ENCODE assay signal across 13 cellular contexts in genomic region chr5:148848378-148849031, GRCh38. TPM values are rescaled to one million over a fixed set of nuclear protein-coding genes. Genes with fewer than 3 reads are reported as not detected.
DNase-seq lines count a peak whose midpoint lies in the region; ATAC-seq, FAIRE-seq and TF ChIP-seq lines count a peak whose summit lies in the region.
"Had no signal": no experiment of that assay in that cellular context is flagged by ENCODE, and none has a peak within 500 bp of the region (broad histone marks: within the 10 kb centered on the region; RNA-seq: fewer than 3 reads in every experiment).

No MANE protein-coding gene starts in this region.

- H3K9me1 ChIP-seq in K562 (ENCODE audit: control insufficient read depth, insufficient read depth, low read length) = no peaks in the 10 kb centered on the region

- H3K36me3 ChIP-seq in OCI-LY7 (ENCODE audit: insufficient read depth, low read length) (no peaks in the 10 kb centered on the region), K562 (ENCODE audit: control insufficient read depth, insufficient read depth, low read length) (no peaks in the 10 kb centered on the region)
- H3K36me3 ChIP-seq: uterus had no signal

- POLR2A ChIA-PET in OCI-LY7 (lab: Charles Lee) = interaction anchor here (0.6 to 2.6 kb wide), 4 partner anchors 9 to 36 kb away, joined by 3 to 13 read pairs (median 4); no protein-coding TSS in a partner anchor
- POLR2A ChIA-PET in K562 (lab: Yijun Ruan, JAX) = interaction anchor here (0.6 kb wide), 1 partner anchor 25 kb away, joined by 3 read pairs; no protein-coding TSS in a partner anchor

- H3K4me3 ChIP-seq in OCI-LY7 (ENCODE audit: low read depth, low read length, poor library complexity, severe bottlenecking) (no peak overlapping the region), K562 (no peak overlapping the region)
- H3K4me3 ChIP-seq: uterus had no signal

- H4K20me1 ChIP-seq in OCI-LY7 (ENCODE audit: insufficient read depth, low read length) (no peaks in the 10 kb centered on the region), K562 (replicated peaks; ENCODE audit: control insufficient read depth, insufficient read depth, low read length) (no peaks in the 10 kb centered on the region)

- intact Hi-C loops in OCI-LY7 (cut with micrococcal nuclease; ENCODE audit: unreplicated experiment) = no loop called here
- intact Hi-C loops in K562 (cut with micrococcal nuclease) = no loop called here

- no peak for DNase-seq in activated T-cell treated with anti-CD3 and anti-CD28 coated beads, Interleukin-2, amount 50 U/mL, for 4 hours
- no peak for DNase-seq in activated T-cell treated with anti-CD3 and anti-CD28 coated beads, Interleukin-2, amount 50 U/mL, for 1 hour
- DNase-seq in OCI-LY7 (ENCODE audit: low spot score) (peak; percentile 21), K562 (ENCODE audit: extremely low read depth in 1 of 4, low spot score in 3 of 4) (no peak), NCI-H1105 (lab: John Stamatoyannopoulos, UW) (no peak), pons (ENCODE audit: low spot score) (no peak)
- DNase-seq: activated CD8-positive, alpha-beta memory T cell treated with anti-CD3 and anti-CD28 coated beads, Interleukin-2, amount 50 U/mL, for 4 hours; DMS 273 treated with DMSO at 0.1 percent for 48 hours; NCI-H1048; NCI-H2171 treated with DMSO at 0.1 percent for 48 hours; uterus had no signal

- no peak for TF ChIP-seq RAD21 in K562 (CRISPR knock-in tag; conservative IDR thresholded peaks at IDR 0.05 in 1 of 2, IDR thresholded peaks at IDR 0.05 in 1 of 2)

- H3K79me2 ChIP-seq in OCI-LY7 (ENCODE audit: insufficient read depth, low read depth, low read length) (no peaks in the 10 kb centered on the region), K562 (ENCODE audit: control insufficient read depth, insufficient read depth, low read length) (no peaks in the 10 kb centered on the region)

- TF ChIP-seq POLR2A in K562 (conservative IDR thresholded peaks at IDR 0.05) = no peak

- H2AFZ ChIP-seq in OCI-LY7 (ENCODE audit: low read length) (peak overlapping the region; percentile 57), K562 (ENCODE audit: low read depth, low read length) (no peak overlapping the region)

- H3K4me3 Mint-ChIP-seq in activated T-cell treated with anti-CD3 and anti-CD28 coated beads, Interleukin-2, amount 50 U/mL, for 4 hours = peak overlapping the region; percentile 27
- no peak overlapping the region for H3K4me3 Mint-ChIP-seq in stimulated activated memory B cell treated with anti-CD40 and anti-IgM and Interleukin-4, amounts not matched to agents 10 μg/mL and 1 μg/mL and 100 μg/mL, for 72 hours

- peak overlapping the region; percentile 15 for H3K27ac Mint-ChIP-seq in stimulated activated memory B cell treated with anti-CD40 and anti-IgM and Interleukin-4, amounts not matched to agents 10 μg/mL and 1 μg/mL and 100 μg/mL, for 72 hours

- H3K27me3 Mint-ChIP-seq in activated T-cell treated with anti-CD3 and anti-CD28 coated beads, Interleukin-2, amount 50 U/mL, for 4 hours (ENCODE audit: low read depth) = no peaks in the 10 kb centered on the region
- H3K27me3 Mint-ChIP-seq in stimulated activated memory B cell treated with anti-CD40 and anti-IgM and Interleukin-4, amounts not matched to agents 10 μg/mL and 1 μg/mL and 100 μg/mL, for 72 hours = no peaks in the 10 kb centered on the region

- TF ChIP-seq EP300 in K562 (IDR thresholded peaks at IDR 0.05; ENCODE audit: low read length) = no peak

- CTCF ChIA-PET in OCI-LY7 (lab: Charles Lee; ENCODE audit: unreplicated experiment) = interaction anchor here (0.7 kb wide), 1 partner anchor 1179 kb away, joined by 3 read pairs; no protein-coding TSS in a partner anchor
- CTCF ChIA-PET in K562 (lab: Yijun Ruan, JAX; ENCODE audit: low intra/inter-chr PET ratio) = no interaction called here

- TF ChIP-seq CTCF in OCI-LY7 (conservative IDR thresholded peaks at IDR 0.05; ENCODE audit: low read length) (no peak), K562 (IDR thresholded peaks at IDR 0.05 in 2 of 3, conservative IDR thresholded peaks at IDR 0.05 in 1 of 3; ENCODE audit: insufficient read depth in 2 of 3, low read depth in 1 of 3, low read length in 3 of 3) (no peak)

- peaks cover 1% of the 10 kb centered on the region for H3K36me3 Mint-ChIP-seq in activated T-cell treated with anti-CD3 and anti-CD28 coated beads, Interleukin-2, amount 50 U/mL, for 4 hours (ENCODE audit: insufficient read depth)
- peaks cover 6% of the 10 kb centered on the region for H3K36me3 Mint-ChIP-seq in stimulated activated memory B cell treated with anti-CD40 and anti-IgM and Interleukin-4, amounts not matched to agents 10 μg/mL and 1 μg/mL and 100 μg/mL, for 72 hours

- H3K4me1 Mint-ChIP-seq in activated T-cell treated with anti-CD3 and anti-CD28 coated beads, Interleukin-2, amount 50 U/mL, for 4 hours (ENCODE audit: low read depth) = peaks cover 73% of the 10 kb centered on the region
- H3K4me1 Mint-ChIP-seq in stimulated activated memory B cell treated with anti-CD40 and anti-IgM and Interleukin-4, amounts not matched to agents 10 μg/mL and 1 μg/mL and 100 μg/mL, for 72 hours = peaks cover 37% of the 10 kb centered on the region

- no peak for FAIRE-seq in K562 (lab: Jason Lieb, UNC)

- H3K27me3 ChIP-seq in K562 (ENCODE audit: control insufficient read depth in 2 of 2, insufficient read depth in 2 of 2, low read length in 2 of 2) = peaks cover 0 to 8% of the 10 kb centered on the region in 2 experiments; a peak in 3 of 5 replicates
- H3K27me3 ChIP-seq: uterus had no signal

- H3K9ac ChIP-seq in K562 (ENCODE audit: insufficient read depth in 1 of 2, low read depth in 2 of 2, low read length in 2 of 2) = no peak overlapping the region

- H3K4me1 ChIP-seq in OCI-LY7 (ENCODE audit: insufficient read depth, low read length, poor library complexity, severe bottlenecking) (peaks cover 28% of the 10 kb centered on the region), K562 (replicated peaks in 1 of 2; ENCODE audit: control insufficient read depth in 2 of 2, insufficient read depth in 2 of 2, low read length in 2 of 2) (no peaks in the 10 kb centered on the region)
- H3K4me1 ChIP-seq: uterus had no signal

- ATAC-seq in activated T-cell treated with anti-CD3 and anti-CD28 coated beads, Interleukin-2, amount 50 U/mL, for 4 hours = peak; percentile 32 to 46
- ATAC-seq in K562 (no peak), GM21529 (IDR thresholded peaks at IDR 0.05; ENCODE audit: unreplicated experiment) (no peak)
- no peak for ATAC-seq in stimulated activated memory B cell treated with anti-CD40 and anti-IgM and Interleukin-4, amounts not matched to agents 10 μg/mL and 1 μg/mL and 100 μg/mL, for 72 hours

- H3K9me3 ChIP-seq in OCI-LY7 (ENCODE audit: low read length) = no peaks in the 10 kb centered on the region
- no peaks in the 10 kb centered on the region; the same call in 1 of the 2 replicates for H3K9me3 ChIP-seq in K562 (replicated peaks; ENCODE audit: control insufficient read depth, insufficient read depth, low read depth, low read length)
- H3K9me3 ChIP-seq: uterus had no signal

- 0% methylated on average over 3 of the region's 3 CpGs for WGBS in K562 (ENCODE audit: insufficient coverage, low coverage, missing lambda C conversion rate)

- H3K4me2 ChIP-seq in OCI-LY7 (ENCODE audit: low read length) = 0 out of 2 replicates have a peak overlapping the region, but pooled peaks have one; percentile 7
- no peak overlapping the region for H3K4me2 ChIP-seq in K562 (ENCODE audit: insufficient read depth, low read length)

- no TSS peak for BruUV-seq in OCI-LY7 (replicated peaks; lab: Mats Ljungman, UMichigan)
- no TSS peak for BruUV-seq in K562 (replicated peaks; lab: Mats Ljungman, UMichigan)

- H3K9me3 Mint-ChIP-seq in activated T-cell treated with anti-CD3 and anti-CD28 coated beads, Interleukin-2, amount 50 U/mL, for 4 hours = peaks cover 4% of the 10 kb centered on the region
- no peaks in the 10 kb centered on the region for H3K9me3 Mint-ChIP-seq in stimulated activated memory B cell treated with anti-CD40 and anti-IgM and Interleukin-4, amounts not matched to agents 10 μg/mL and 1 μg/mL and 100 μg/mL, for 72 hours

- H3K27ac ChIP-seq in OCI-LY7 (ENCODE audit: low read depth, low read length, poor library complexity, severe bottlenecking) = no peak overlapping the region
- no peak overlapping the region for H3K27ac ChIP-seq in K562 (ENCODE audit: extremely low read depth, low read depth, low read length)
- H3K27ac ChIP-seq: uterus had no signal

- no peaks in the 10 kb centered on the region for H3K9me2 ChIP-seq in OCI-LY7 (ENCODE audit: insufficient read depth, low read length)

- in situ Hi-C loops in K562 (cut with MboI) = no loop called here

TF ChIP-seq in K562, 482 proteins besides CTCF, POLR2A, EP300 and RAD21 (continues in another document):
- TF ChIP-seq SPI1 (IDR thresholded peaks at IDR 0.05; ENCODE audit: borderline replicate concordance, low read depth, low read length) = peak; percentile 60; the same call in 1 of the 2 replicates
- no peak for TF ChIP-seq POLR3A (IDR thresholded peaks at IDR 0.05; ENCODE audit: borderline replicate concordance, extremely low read depth, insufficient read depth, insufficient read length)
- no peak for TF ChIP-seq SMC3 (conservative IDR thresholded peaks at IDR 0.05; ENCODE audit: insufficient read depth, low read depth, low read length)
- TF ChIP-seq RFX1 (IDR thresholded peaks at IDR 0.05) = no peak
- TF ChIP-seq TAL1 (IDR thresholded peaks at IDR 0.05) = no peak

RNA-seq across cellular contexts. Expression of gene ADRB2, which starts 22.1 kb away (rescaled TPM):
- total RNA-seq in activated T-cell treated with anti-CD3 and anti-CD28 coated beads, Interleukin-2, amount 50 U/mL, for 4 hours = under 1 TPM; 0.18 to 0.54 (median 0.26) TPM
- total RNA-seq in OCI-LY7 (2014; rRNA removed; shearing (Covaris generic)) = 14.6 and 16.8 TPM in 2 replicates
- total RNA-seq in OCI-LY7 (2022) (4.4 and 4.6 TPM in 2 replicates), K562 (2014; rRNA removed) (0.12 TPM in 1 of 2 replicates, not detected in the other), K562 (2014; rRNA removed; fragmentation: Illumina TruSeq; extraction: Trizol) (0.04 TPM in 1 of 2 replicates, not detected in the other), K562 (2015; rRNA removed; fragmentation: Illumina TruSeq; extraction: Trizol) (0.04 and 0.07 TPM in 2 replicates), K562 (2021) (0.04 TPM in 2 replicates)
- 0.23 and 0.53 TPM in 2 replicates for total RNA-seq in K562 (2011; cell fraction: chromatin; rRNA removed; ENCODE audit: low replicate concordance)
- total RNA-seq in K562 (2011; cell fraction: nucleolus; rRNA removed) = 0.26 and 0.50 TPM in 2 replicates
- not detected in 2 replicates for total RNA-seq in K562 (2011; cell fraction: nucleoplasm; rRNA removed)
- polyA plus RNA-seq in K562 (2011; rRNA removed) (0.18 TPM in 1 of 2 replicates, not detected in the other), K562 (2014; fragmentation: Illumina TruSeq; extraction: Trizol) (0.03 TPM in 1 of 2 replicates, not detected in the other), K562 (2014; fragmentation: Nextera tagmentation; extraction: Ambion mirVana) (under 1 TPM in 1 of 2 experiments, not detected in 1; 0.01 TPM), K562 (2014; rRNA removed) (0.07 and 0.09 TPM in 2 replicates)
- polyA plus RNA-seq in K562 (2011; cell fraction: cytosol; rRNA removed) = 0.18 TPM in 1 of 2 replicates, not detected in the other
- polyA plus RNA-seq in K562 (2011; cell fraction: nucleus; rRNA removed) = 0.08 and 0.37 TPM in 2 replicates
- polyA plus RNA-seq in K562 (2012) = 0.04 TPM in 1 of 2 replicates, not detected in the other
- 0.56 TPM in 1 of 2 replicates, not detected in the other for polyA minus RNA-seq in K562 (2011; rRNA and poly(A)+ RNA removed)
- not detected in 2 replicates for polyA minus RNA-seq in K562 (2011; cell fraction: cytosol; rRNA and poly(A)+ RNA removed)
- 0.22 and 0.40 TPM in 2 replicates for polyA minus RNA-seq in K562 (2011; cell fraction: nucleus; rRNA and poly(A)+ RNA removed)

Comparison
In these comparisons a context has a peak if more than half of its experiments do, and no peak if none do; other contexts are left out.
1. ATAC-seq: peak in activated T-cell treated with anti-CD3 and anti-CD28 coated beads, Interleukin-2, amount 50 U/mL, for 4 hours (2 of 2); none in K562 (single experiment), stimulated activated memory B cell treated with anti-CD40 and anti-IgM and Interleukin-4, amounts not matched to agents 10 μg/mL and 1 μg/mL and 100 μg/mL, for 72 hours (single experiment) and GM21529 (single experiment).